ENCODE assay signal across 12 cellular contexts in genomic region chr11:19442554-19442910, GRCh38.
DNase-seq lines count a peak whose midpoint lies in the region; ATAC-seq, FAIRE-seq and TF ChIP-seq lines count a peak whose summit lies in the region.
"Had no signal": no experiment of that assay in that cellular context is flagged by ENCODE, and none has a peak within 500 bp of the region (broad histone marks: within the 10 kb centered on the region; RNA-seq: fewer than 3 reads in every experiment).

No MANE protein-coding gene starts in this region.

- POLR2A ChIA-PET in H1 (lab: Charles Lee; ENCODE audit: partially characterized antibody), result no interaction called here

- TF ChIP-seq RAD21 in H1 (IDR thresholded peaks at IDR 0.05 in 1 of 2, conservative IDR thresholded peaks at IDR 0.05 in 1 of 2; ENCODE audit: low read depth in 2 of 2, low read length in 2 of 2), result no peak

- H3K4me3 Mint-ChIP-seq in activated T-helper 2 cell treated with anti-CD3 and anti-CD28 coated beads, Interferon-gamma antibody, Interleukin-2, Interleukin-4, amounts not matched to agents 10 μg/mL and 5 μg/mL and 100 μg/mL, durations not matched to agents 14 hours and 24 hours and 36 hours (ENCODE audit: low read depth), result no peak overlapping the region

- no peaks in the 10 kb centered on the region for H3K79me1 ChIP-seq in H1 (ENCODE audit: low read depth, low read length)

- no peaks in the 10 kb centered on the region for H3K36me3 ChIP-seq in left ventricle myocardium inferior
- no peaks in the 10 kb centered on the region for H3K36me3 ChIP-seq in KMS-11 (ENCODE audit: insufficient read depth)
- no peaks in the 10 kb centered on the region for H3K36me3 ChIP-seq in H1 (ENCODE audit: control insufficient read depth in 2 of 4, insufficient read depth in 4 of 4, low read length in 3 of 4)
- no peaks in the 10 kb centered on the region for H3K36me3 ChIP-seq in stomach
- no peaks in the 10 kb centered on the region for H3K36me3 ChIP-seq in colonic mucosa

- H3K56ac ChIP-seq in H1 (replicated peaks; ENCODE audit: insufficient read length, low read depth, low read length), result no peak overlapping the region

- TF ChIP-seq EP300 in H1 (IDR thresholded peaks at IDR 0.05; ENCODE audit: borderline replicate concordance in 1 of 2, low read depth in 2 of 2, low read length in 2 of 2) (no peak), stomach (IDR thresholded peaks at IDR 0.05) (no peak)

- H3K23ac ChIP-seq in H1 (ENCODE audit: insufficient read length), result no peak overlapping the region

- H3K9ac ChIP-seq in KMS-11 (peak overlapping the region; percentile 49; the same call in 1 of the 2 replicates), H1 (replicated peaks in 1 of 4; ENCODE audit: extremely low read depth in 1 of 4, low read depth in 3 of 4, low read length in 3 of 4) (no peak overlapping the region), colonic mucosa (ENCODE audit: low read depth in 2 of 2, low read length in 2 of 2) (no peak overlapping the region)

- H4K5ac ChIP-seq in H1 (ENCODE audit: insufficient read length, low read depth, low read length), result no peak overlapping the region

- H3K14ac ChIP-seq in H1 (ENCODE audit: insufficient read length), result no peak overlapping the region

- H4K8ac ChIP-seq in H1 (ENCODE audit: extremely low read depth, insufficient read depth, low read length), result no peak overlapping the region

- peaks cover 37% of the 10 kb centered on the region for H3K27me3 Mint-ChIP-seq in activated T-helper 2 cell treated with anti-CD3 and anti-CD28 coated beads, Interferon-gamma antibody, Interleukin-2, Interleukin-4, amounts not matched to agents 10 μg/mL and 5 μg/mL and 100 μg/mL, durations not matched to agents 14 hours and 24 hours and 36 hours (ENCODE audit: low read depth)

- H2BK20ac ChIP-seq in H1 (ENCODE audit: low read length), result no peak overlapping the region

- H3K27ac Mint-ChIP-seq in activated T-helper 2 cell treated with anti-CD3 and anti-CD28 coated beads, Interferon-gamma antibody, Interleukin-2, Interleukin-4, amounts not matched to agents 10 μg/mL and 5 μg/mL and 100 μg/mL, durations not matched to agents 14 hours and 24 hours and 36 hours, result no peak overlapping the region

- H3K4me1 ChIP-seq in left ventricle myocardium inferior, result peaks cover 10% of the 10 kb centered on the region
- peaks cover 100% of the 10 kb centered on the region for H3K4me1 ChIP-seq in KMS-11 (ENCODE audit: low read depth, poor library complexity, severe bottlenecking)
- no peaks in the 10 kb centered on the region for H3K4me1 ChIP-seq in H1 (replicated peaks in 1 of 4; ENCODE audit: control insufficient read depth in 3 of 4, insufficient read depth in 4 of 4, low read length in 3 of 4)
- peaks cover 13 to 47% (median 17%) of the 10 kb centered on the region in 4 donors for H3K4me1 ChIP-seq in stomach
- no peaks in the 10 kb centered on the region for H3K4me1 ChIP-seq in colonic mucosa

- H2BK5ac ChIP-seq in H1 (ENCODE audit: low read depth, low read length), result no peak overlapping the region

- H3K27me3 ChIP-seq in left ventricle myocardium inferior (ENCODE audit: low read depth), result no peaks in the 10 kb centered on the region
- no peaks in the 10 kb centered on the region for H3K27me3 ChIP-seq in KMS-11 (ENCODE audit: insufficient read depth, low read depth)
- H3K27me3 ChIP-seq in H1 (replicated peaks in 1 of 4; ENCODE audit: control insufficient read depth in 3 of 4, extremely low read depth in 1 of 4, insufficient read depth in 3 of 4, low read length in 3 of 4), result no peaks in the 10 kb centered on the region
- no peaks in the 10 kb centered on the region for H3K27me3 ChIP-seq in stomach
- H3K27me3 ChIP-seq in colonic mucosa, result no peaks in the 10 kb centered on the region

- TF ChIP-seq CTCF in left ventricle myocardium inferior (IDR thresholded peaks at IDR 0.05; ENCODE audit: borderline replicate concordance), result no peak
- TF ChIP-seq CTCF in KMS-11 (conservative IDR thresholded peaks at IDR 0.05; ENCODE audit: low read depth, low read length), result no peak
- no peak for TF ChIP-seq CTCF in H1 (IDR thresholded peaks at IDR 0.05; ENCODE audit: control extremely low read depth in 1 of 3, insufficient read depth in 1 of 3, low read depth in 1 of 3, low read length in 3 of 3)
- TF ChIP-seq CTCF in stomach (IDR thresholded peaks at IDR 0.05), result no peak
- no peak for TF ChIP-seq CTCF in colonic mucosa (IDR thresholded peaks at IDR 0.05)

- no peak for FAIRE-seq in H1 (lab: Jason Lieb, UNC)
- FAIRE-seq: D721Med had no signal

- H3K4me1 Mint-ChIP-seq in activated T-helper 2 cell treated with anti-CD3 and anti-CD28 coated beads, Interferon-gamma antibody, Interleukin-2, Interleukin-4, amounts not matched to agents 10 μg/mL and 5 μg/mL and 100 μg/mL, durations not matched to agents 14 hours and 24 hours and 36 hours (ENCODE audit: low read depth), result peaks cover 28% of the 10 kb centered on the region

- TF ChIP-seq POLR2A in H1 (IDR thresholded peaks at IDR 0.05; ENCODE audit: control extremely low read depth in 1 of 2, low read depth in 2 of 2, low read length in 2 of 2) (no peak), stomach (IDR thresholded peaks at IDR 0.05) (no peak)

- no peak overlapping the region for H2BK12ac ChIP-seq in H1 (ENCODE audit: low read depth, low read length)

- H3K4ac ChIP-seq in H1 (replicated peaks; ENCODE audit: insufficient read length, low read depth, low read length), result no peak overlapping the region

- no peaks in the 10 kb centered on the region for H3K23me2 ChIP-seq in H1 (ENCODE audit: low read depth, low read length)

- no peak overlapping the region for H4K91ac ChIP-seq in H1 (replicated peaks; ENCODE audit: insufficient read length, low read length)

- H3K4me3 ChIP-seq in left ventricle myocardium inferior, result no peak overlapping the region
- no peak overlapping the region for H3K4me3 ChIP-seq in KMS-11 (IDR thresholded peaks at IDR 0.05; ENCODE audit: insufficient read depth, low read depth, low read length)
- no peak overlapping the region for H3K4me3 ChIP-seq in H1 (ENCODE audit: extremely low read depth in 1 of 4, insufficient read depth in 2 of 4, low read depth in 3 of 4, low read length in 4 of 4)
- H3K4me3 ChIP-seq in stomach, result no peak overlapping the region
- no peak overlapping the region for H3K4me3 ChIP-seq in colonic mucosa

- H2AFZ ChIP-seq in KMS-11 (ENCODE audit: low read depth) (no peak overlapping the region), H1 (ENCODE audit: low read length) (0 out of 2 replicates have a peak overlapping the region, but pooled peaks have one; percentile 30)

- peak overlapping the region; percentile 61 for H3K27ac ChIP-seq in left ventricle myocardium inferior (replicated peaks)
- peak overlapping the region; percentile 94 for H3K27ac ChIP-seq in KMS-11
- H3K27ac ChIP-seq in H1 (ENCODE audit: low read depth, low read length), result no peak overlapping the region
- peak overlapping the region; percentile 67 to 89 (median 82) for H3K27ac ChIP-seq in stomach
- H3K27ac ChIP-seq in colonic mucosa, result no peak overlapping the region

- intact Hi-C loops in left ventricle myocardium inferior (cut with micrococcal nuclease) (no loop called here), Right ventricle myocardium superior (cut with DNase I) (no loop called here), stomach (cut with DNase I; ENCODE audit: low total_unique reads) (no loop called here), colonic mucosa (cut with DNase I) (no loop called here)
- intact Hi-C loops in activated T-helper 2 cell treated with anti-CD3 and anti-CD28 coated beads, Interferon-gamma antibody, Interleukin-2, Interleukin-4, amounts not matched to agents 10 μg/mL and 5 μg/mL and 100 μg/mL, durations not matched to agents 14 hours and 24 hours and 36 hours (cut with micrococcal nuclease), result loop anchor here (1.0 to 10.0 kb wide), 4 partner anchors 270 to 922 kb away; partner anchors contain the start of genes HTATIP2, MRGPRX2, NAV2 and ZDHHC13

- CTCF ChIA-PET in H1 (lab: Charles Lee; ENCODE audit: partially characterized antibody), result interaction anchor here (0.6 to 1.2 kb wide), 3 partner anchors 10 to 721 kb away, joined by 3 to 5 read pairs (median 3); no protein-coding TSS in a partner anchor

- H4K20me1 ChIP-seq in KMS-11 (ENCODE audit: insufficient read depth) (no peaks in the 10 kb centered on the region), H1 (replicated peaks in 1 of 2; ENCODE audit: control insufficient read depth in 1 of 2, insufficient read depth in 2 of 2, low read length in 2 of 2) (no peaks in the 10 kb centered on the region)

- no peak overlapping the region for H2AK5ac ChIP-seq in H1 (ENCODE audit: low read depth, low read length)

- no peak for DNase-seq in left ventricle myocardium inferior
- DNase-seq in Right ventricle myocardium superior, result no peak
- DNase-seq in H1 (ENCODE audit: low read depth in 1 of 2, low spot score in 2 of 2), result no peak
- DNase-seq in stomach, result no peak
- DNase-seq in colonic mucosa, result no peak
- DNase-seq in stimulated activated CD4-positive, alpha-beta T cell treated with anti-CD3 and anti-CD28 coated beads, Interleukin-4, amount 100 ng/mL, for 1 hour, result no peak
- no peak for DNase-seq in activated T-helper 2 cell treated with anti-CD3 and anti-CD28 coated beads, Interferon-gamma antibody, Interleukin-2, Interleukin-4, amounts not matched to agents 10 μg/mL and 5 μg/mL and 100 μg/mL, durations not matched to agents 14 hours and 24 hours and 36 hours (ENCODE audit: low spot score)
- DNase-seq: effector CD4-positive, alpha-beta T cell; GDM1; posterior cingulate gyrus had no signal

- no peak for ATAC-seq in Right ventricle myocardium superior (ENCODE audit: poor library complexity)

- H3K9me3 Mint-ChIP-seq in activated T-helper 2 cell treated with anti-CD3 and anti-CD28 coated beads, Interferon-gamma antibody, Interleukin-2, Interleukin-4, amounts not matched to agents 10 μg/mL and 5 μg/mL and 100 μg/mL, durations not matched to agents 14 hours and 24 hours and 36 hours, result no peaks in the 10 kb centered on the region

- peak overlapping the region; percentile 91 for H3K4me2 ChIP-seq in KMS-11
- H3K4me2 ChIP-seq in H1 (ENCODE audit: insufficient read depth in 1 of 2, low read depth in 2 of 2, low read length in 2 of 2), result no peak overlapping the region

- H3K79me2 ChIP-seq in KMS-11 (ENCODE audit: insufficient read depth, low read depth) (peaks cover 5% of the 10 kb centered on the region; the same call in 1 of the 2 replicates), H1 (ENCODE audit: control insufficient read depth in 1 of 2, insufficient read depth in 2 of 2, low read length in 2 of 2) (no peaks in the 10 kb centered on the region)

- no peaks in the 10 kb centered on the region for H3K9me3 ChIP-seq in left ventricle myocardium inferior (replicated peaks)
- no peaks in the 10 kb centered on the region for H3K9me3 ChIP-seq in H1 (ENCODE audit: insufficient read depth in 2 of 2, low read depth in 1 of 2, low read length in 1 of 2)
- no peaks in the 10 kb centered on the region for H3K9me3 ChIP-seq in stomach
- no peaks in the 10 kb centered on the region for H3K9me3 ChIP-seq in colonic mucosa

- H2BK15ac ChIP-seq in H1 (ENCODE audit: low read length), result no peak overlapping the region

- no peak overlapping the region for H3K18ac ChIP-seq in H1 (ENCODE audit: extremely low read depth, low read length)

- H3K36me3 Mint-ChIP-seq in activated T-helper 2 cell treated with anti-CD3 and anti-CD28 coated beads, Interferon-gamma antibody, Interleukin-2, Interleukin-4, amounts not matched to agents 10 μg/mL and 5 μg/mL and 100 μg/mL, durations not matched to agents 14 hours and 24 hours and 36 hours (ENCODE audit: low read depth), result no peaks in the 10 kb centered on the region

- no peak overlapping the region for H2BK120ac ChIP-seq in H1 (replicated peaks; ENCODE audit: low read depth, low read length)

Comparison
In these comparisons a context has a peak if more than half of its experiments do, and no peak if none do; other contexts are left out.
1. H3K27ac ChIP-seq: peak in left ventricle myocardium inferior (single experiment), KMS-11 (single experiment) and stomach (5 of 5); none in H1 (single experiment) and colonic mucosa (single experiment).